ENCODE assay signal across 20 cellular contexts in the genomic region with DNA sequence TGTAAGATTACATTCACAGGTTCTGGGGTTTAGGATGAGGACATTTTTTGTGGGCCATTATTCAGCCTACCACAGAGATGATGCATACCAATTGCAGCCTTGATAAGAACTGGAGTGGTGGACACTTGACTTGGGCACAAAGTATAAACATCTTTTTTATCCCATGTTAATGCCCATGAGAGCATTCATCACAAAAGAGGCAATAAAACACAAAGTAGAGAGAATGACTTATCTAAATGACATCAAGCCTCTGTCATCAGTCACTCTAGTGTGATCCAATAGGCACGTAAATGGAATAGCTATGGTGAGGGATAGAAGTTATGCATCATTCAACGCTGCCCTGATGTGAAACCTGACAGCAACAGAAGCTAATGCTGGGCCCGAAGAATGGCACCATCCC. TPM values are rescaled to one million over a fixed set of nuclear protein-coding genes. Genes with fewer than 3 reads are reported as not detected.
"Had no signal": no experiment of that assay in that cellular context is flagged by ENCODE, and none has a peak within 500 bp of the region (broad histone marks: within the 10 kb centered on the region; RNA-seq: fewer than 3 reads in every experiment).

No MANE protein-coding gene starts in this region.

- DNase-seq: activated CD4-positive, alpha-beta T cell treated with anti-CD3 and anti-CD28 coated beads, Interleukin-2, amount 10 ng/mL, durations not matched to agents 7 days and 5 days; activated CD8-positive, alpha-beta T cell treated with anti-CD3 and anti-CD28 coated beads, Interleukin-2, amount 10 ng/mL, durations not matched to agents 7 days and 5 days; activated naive CD4-positive, alpha-beta T cell treated with anti-CD3 and anti-CD28 coated beads for 36 hours; activated T-cell treated with anti-CD3 and anti-CD28 coated beads, Interleukin-2, amount 50 U/mL, for 24 hours; anterior cingulate cortex; cortex of kidney; effector CD4-positive, alpha-beta T cell; left cardiac atrium; mesendoderm; naive thymus-derived CD4-positive, alpha-beta T cell; right cardiac atrium; T1000; transverse colon had no signal

- H3K4me3 Mint-ChIP-seq: activated CD4-positive, alpha-beta T cell treated with anti-CD3 and anti-CD28 coated beads, Interleukin-2, amount 10 ng/mL, durations not matched to agents 7 days and 5 days; activated CD8-positive, alpha-beta T cell treated with anti-CD3 and anti-CD28 coated beads, Interleukin-2, amount 10 ng/mL, durations not matched to agents 7 days and 5 days; activated naive CD4-positive, alpha-beta T cell treated with anti-CD3 and anti-CD28 coated beads for 36 hours; activated T-cell treated with anti-CD3 and anti-CD28 coated beads, Interleukin-2, amount 50 U/mL, for 24 hours; naive thymus-derived CD4-positive, alpha-beta T cell; neural progenitor cell; stimulated activated naive CD8-positive, alpha-beta T cell treated with anti-CD3 and anti-CD28 coated beads, Interleukin-15, Interleukin-2, amounts not matched to agents 100 ng/mL and 50 ng/mL, for 24 hours had no signal

- H3K36me3 Mint-ChIP-seq: naive thymus-derived CD4-positive, alpha-beta T cell had no signal

- H3K9me3 Mint-ChIP-seq: activated CD4-positive, alpha-beta T cell treated with anti-CD3 and anti-CD28 coated beads, Interleukin-2, amount 10 ng/mL, durations not matched to agents 7 days and 5 days; activated naive CD4-positive, alpha-beta T cell treated with anti-CD3 and anti-CD28 coated beads for 36 hours; stimulated activated naive CD8-positive, alpha-beta T cell treated with anti-CD3 and anti-CD28 coated beads, Interleukin-15, Interleukin-2, amounts not matched to agents 100 ng/mL and 50 ng/mL, for 24 hours had no signal

- H3K4me3 ChIP-seq: neural progenitor cell, prostate gland, skin epidermis, suprapubic skin, transverse colon, vagina had no signal

- H3K27ac Mint-ChIP-seq: activated CD4-positive, alpha-beta T cell treated with anti-CD3 and anti-CD28 coated beads, Interleukin-2, amount 10 ng/mL, durations not matched to agents 7 days and 5 days; activated CD8-positive, alpha-beta T cell treated with anti-CD3 and anti-CD28 coated beads, Interleukin-2, amount 10 ng/mL, durations not matched to agents 7 days and 5 days; activated naive CD4-positive, alpha-beta T cell treated with anti-CD3 and anti-CD28 coated beads for 36 hours; activated T-cell treated with anti-CD3 and anti-CD28 coated beads, Interleukin-2, amount 50 U/mL, for 24 hours; naive thymus-derived CD4-positive, alpha-beta T cell; neural progenitor cell; stimulated activated naive CD8-positive, alpha-beta T cell treated with anti-CD3 and anti-CD28 coated beads, Interleukin-15, Interleukin-2, amounts not matched to agents 100 ng/mL and 50 ng/mL, for 24 hours had no signal

- H3K4me1 Mint-ChIP-seq: activated CD4-positive, alpha-beta T cell treated with anti-CD3 and anti-CD28 coated beads, Interleukin-2, amount 10 ng/mL, durations not matched to agents 7 days and 5 days; naive thymus-derived CD4-positive, alpha-beta T cell; neural progenitor cell had no signal

- ATAC-seq: activated CD8-positive, alpha-beta T cell treated with anti-CD3 and anti-CD28 coated beads, Interleukin-2, amount 10 ng/mL, durations not matched to agents 7 days and 5 days; esophagus mucosa; left cardiac atrium; naive thymus-derived CD4-positive, alpha-beta T cell; right cardiac atrium had no signal

RNA-seq across cellular contexts. Expression of gene VEPH1, which starts 25.8 kb away (rescaled TPM):
- total RNA-seq: activated CD4-positive, alpha-beta T cell treated with anti-CD3 and anti-CD28 coated beads, Interleukin-2, amount 10 ng/mL, durations not matched to agents 7 days and 5 days; activated CD8-positive, alpha-beta T cell treated with anti-CD3 and anti-CD28 coated beads, Interleukin-2, amount 10 ng/mL, durations not matched to agents 7 days and 5 days; activated naive CD4-positive, alpha-beta T cell treated with anti-CD3 and anti-CD28 coated beads for 36 hours had no signal
- polyA plus RNA-seq: naive thymus-derived CD4-positive, alpha-beta T cell had no signal

RNA-seq across cellular contexts. Expression of gene PTX3, which starts 40.8 kb away (rescaled TPM):
- total RNA-seq: activated CD8-positive, alpha-beta T cell treated with anti-CD3 and anti-CD28 coated beads, Interleukin-2, amount 10 ng/mL, durations not matched to agents 7 days and 5 days; activated naive CD4-positive, alpha-beta T cell treated with anti-CD3 and anti-CD28 coated beads for 36 hours had no signal
